In the genomic region with DNA sequence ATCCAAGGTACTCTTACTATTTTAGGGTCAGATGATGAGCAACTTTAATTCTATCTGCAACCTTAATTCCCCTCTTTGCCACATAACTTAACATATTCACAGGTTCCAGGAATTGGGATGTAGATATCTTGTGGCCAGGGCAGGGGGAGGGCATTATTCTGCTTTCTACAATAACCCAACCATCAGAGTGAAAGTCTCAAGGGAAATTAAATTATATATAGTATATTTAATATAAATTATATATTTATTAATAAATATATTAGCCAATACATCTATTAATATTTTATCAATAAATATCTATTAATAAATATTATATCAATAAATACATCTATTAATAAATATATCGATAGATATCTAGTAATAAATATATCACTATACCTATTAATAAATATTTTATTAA, we compare ENCODE assay signal across 37 cellular contexts.
"Had no signal": no experiment of that assay in that cellular context is flagged by ENCODE, and none has a peak within 500 bp of the region (broad histone marks: within the 10 kb centered on the region; RNA-seq: fewer than 3 reads in every experiment).

No MANE protein-coding gene starts in this region.

- H3K27ac ChIP-seq: KMS-11 had no signal

- DNase-seq: Karpas-422, Kasumi-1, KBM-7, KG1, MG63, MM.1S, MV-4-11, NCI-H1048, NCI-H1092, NCI-H1092 treated with DMSO at 0.1 percent for 48 hours, NCI-H1105, NCI-H1105 treated with DMSO at 0.1 percent for 48 hours, NCI-H1417, NCI-H1417 treated with DMSO at 0.1 percent for 48 hours, NCI-H1436, NCI-H1436 treated with DMSO at 0.1 percent for 48 hours, NCI-H146, NCI-H1694, NCI-H1694 treated with DMSO at 0.1 percent for 48 hours, NCI-H187, NCI-H187 treated with DMSO at 0.1 percent for 48 hours, NCI-H1930, NCI-H2029, NCI-H2029 treated with DMSO at 0.1 percent for 48 hours, NCI-H2081, NCI-H2081 treated with DMSO at 0.1 percent for 48 hours, NCI-H2107, NCI-H2171, NCI-H2171 treated with DMSO at 0.1 percent for 48 hours, NCI-H2227 treated with DMSO at 0.1 percent for 48 hours, NCI-H226, NCI-H345, NCI-H446, NCI-H446 treated with DMSO at 0.1 percent for 48 hours, NCI-H510A, NCI-H510A treated with DMSO at 0.1 percent for 48 hours had no signal

- H3K4me3 ChIP-seq: MG63 had no signal

- H3K9me3 ChIP-seq: MG63 had no signal

- H3K4me2 ChIP-seq: KMS-11 had no signal

- H3K36me3 ChIP-seq: MG63 had no signal
